ENCODE assay signal across 1 cellular context in the genomic region with DNA sequence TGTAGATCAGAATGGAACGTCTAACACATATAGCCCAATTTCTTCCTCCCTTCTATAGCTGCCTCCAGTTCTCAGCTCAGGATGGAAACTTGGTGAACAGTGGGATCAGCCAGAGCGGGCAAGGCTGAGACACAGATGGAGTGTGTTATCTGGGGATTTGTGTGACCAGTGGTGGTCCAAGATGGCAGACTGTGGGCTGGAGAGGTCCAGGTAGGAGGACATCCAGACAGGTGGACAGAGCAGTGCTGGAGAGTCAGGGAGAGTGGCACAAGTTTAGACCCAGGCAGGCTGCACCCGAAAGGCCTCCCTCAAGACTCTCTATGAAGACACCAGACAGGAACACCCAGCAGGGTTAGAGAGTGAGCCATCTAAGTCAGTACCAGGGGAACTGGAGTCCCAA.
TF ChIP-seq lines count a peak whose summit lies in the region.

No MANE protein-coding gene starts in this region.

TF ChIP-seq in H1, 55 proteins besides CTCF, POLR2A, EP300 and RAD21 (continued from another document):
- TF ChIP-seq, protein P1, sequence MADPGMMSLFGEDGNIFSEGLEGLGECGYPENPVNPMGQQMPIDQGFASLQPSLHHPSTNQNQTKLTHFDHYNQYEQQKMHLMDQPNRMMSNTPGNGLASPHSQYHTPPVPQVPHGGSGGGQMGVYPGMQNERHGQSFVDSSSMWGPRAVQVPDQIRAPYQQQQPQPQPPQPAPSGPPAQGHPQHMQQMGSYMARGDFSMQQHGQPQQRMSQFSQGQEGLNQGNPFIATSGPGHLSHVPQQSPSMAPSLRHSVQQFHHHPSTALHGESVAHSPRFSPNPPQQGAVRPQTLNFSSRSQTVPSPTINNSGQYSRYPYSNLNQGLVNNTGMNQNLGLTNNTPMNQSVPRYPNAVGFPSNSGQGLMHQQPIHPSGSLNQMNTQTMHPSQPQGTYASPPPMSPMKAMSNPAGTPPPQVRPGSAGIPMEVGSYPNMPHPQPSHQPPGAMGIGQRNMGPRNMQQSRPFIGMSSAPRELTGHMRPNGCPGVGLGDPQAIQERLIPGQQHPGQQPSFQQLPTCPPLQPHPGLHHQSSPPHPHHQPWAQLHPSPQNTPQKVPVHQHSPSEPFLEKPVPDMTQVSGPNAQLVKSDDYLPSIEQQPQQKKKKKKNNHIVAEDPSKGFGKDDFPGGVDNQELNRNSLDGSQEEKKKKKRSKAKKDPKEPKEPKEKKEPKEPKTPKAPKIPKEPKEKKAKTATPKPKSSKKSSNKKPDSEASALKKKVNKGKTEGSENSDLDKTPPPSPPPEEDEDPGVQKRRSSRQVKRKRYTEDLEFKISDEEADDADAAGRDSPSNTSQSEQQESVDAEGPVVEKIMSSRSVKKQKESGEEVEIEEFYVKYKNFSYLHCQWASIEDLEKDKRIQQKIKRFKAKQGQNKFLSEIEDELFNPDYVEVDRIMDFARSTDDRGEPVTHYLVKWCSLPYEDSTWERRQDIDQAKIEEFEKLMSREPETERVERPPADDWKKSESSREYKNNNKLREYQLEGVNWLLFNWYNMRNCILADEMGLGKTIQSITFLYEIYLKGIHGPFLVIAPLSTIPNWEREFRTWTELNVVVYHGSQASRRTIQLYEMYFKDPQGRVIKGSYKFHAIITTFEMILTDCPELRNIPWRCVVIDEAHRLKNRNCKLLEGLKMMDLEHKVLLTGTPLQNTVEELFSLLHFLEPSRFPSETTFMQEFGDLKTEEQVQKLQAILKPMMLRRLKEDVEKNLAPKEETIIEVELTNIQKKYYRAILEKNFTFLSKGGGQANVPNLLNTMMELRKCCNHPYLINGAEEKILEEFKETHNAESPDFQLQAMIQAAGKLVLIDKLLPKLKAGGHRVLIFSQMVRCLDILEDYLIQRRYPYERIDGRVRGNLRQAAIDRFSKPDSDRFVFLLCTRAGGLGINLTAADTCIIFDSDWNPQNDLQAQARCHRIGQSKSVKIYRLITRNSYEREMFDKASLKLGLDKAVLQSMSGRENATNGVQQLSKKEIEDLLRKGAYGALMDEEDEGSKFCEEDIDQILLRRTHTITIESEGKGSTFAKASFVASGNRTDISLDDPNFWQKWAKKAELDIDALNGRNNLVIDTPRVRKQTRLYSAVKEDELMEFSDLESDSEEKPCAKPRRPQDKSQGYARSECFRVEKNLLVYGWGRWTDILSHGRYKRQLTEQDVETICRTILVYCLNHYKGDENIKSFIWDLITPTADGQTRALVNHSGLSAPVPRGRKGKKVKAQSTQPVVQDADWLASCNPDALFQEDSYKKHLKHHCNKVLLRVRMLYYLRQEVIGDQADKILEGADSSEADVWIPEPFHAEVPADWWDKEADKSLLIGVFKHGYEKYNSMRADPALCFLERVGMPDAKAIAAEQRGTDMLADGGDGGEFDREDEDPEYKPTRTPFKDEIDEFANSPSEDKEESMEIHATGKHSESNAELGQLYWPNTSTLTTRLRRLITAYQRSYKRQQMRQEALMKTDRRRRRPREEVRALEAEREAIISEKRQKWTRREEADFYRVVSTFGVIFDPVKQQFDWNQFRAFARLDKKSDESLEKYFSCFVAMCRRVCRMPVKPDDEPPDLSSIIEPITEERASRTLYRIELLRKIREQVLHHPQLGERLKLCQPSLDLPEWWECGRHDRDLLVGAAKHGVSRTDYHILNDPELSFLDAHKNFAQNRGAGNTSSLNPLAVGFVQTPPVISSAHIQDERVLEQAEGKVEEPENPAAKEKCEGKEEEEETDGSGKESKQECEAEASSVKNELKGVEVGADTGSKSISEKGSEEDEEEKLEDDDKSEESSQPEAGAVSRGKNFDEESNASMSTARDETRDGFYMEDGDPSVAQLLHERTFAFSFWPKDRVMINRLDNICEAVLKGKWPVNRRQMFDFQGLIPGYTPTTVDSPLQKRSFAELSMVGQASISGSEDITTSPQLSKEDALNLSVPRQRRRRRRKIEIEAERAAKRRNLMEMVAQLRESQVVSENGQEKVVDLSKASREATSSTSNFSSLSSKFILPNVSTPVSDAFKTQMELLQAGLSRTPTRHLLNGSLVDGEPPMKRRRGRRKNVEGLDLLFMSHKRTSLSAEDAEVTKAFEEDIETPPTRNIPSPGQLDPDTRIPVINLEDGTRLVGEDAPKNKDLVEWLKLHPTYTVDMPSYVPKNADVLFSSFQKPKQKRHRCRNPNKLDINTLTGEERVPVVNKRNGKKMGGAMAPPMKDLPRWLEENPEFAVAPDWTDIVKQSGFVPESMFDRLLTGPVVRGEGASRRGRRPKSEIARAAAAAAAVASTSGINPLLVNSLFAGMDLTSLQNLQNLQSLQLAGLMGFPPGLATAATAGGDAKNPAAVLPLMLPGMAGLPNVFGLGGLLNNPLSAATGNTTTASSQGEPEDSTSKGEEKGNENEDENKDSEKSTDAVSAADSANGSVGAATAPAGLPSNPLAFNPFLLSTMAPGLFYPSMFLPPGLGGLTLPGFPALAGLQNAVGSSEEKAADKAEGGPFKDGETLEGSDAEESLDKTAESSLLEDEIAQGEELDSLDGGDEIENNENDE (IDR thresholded peaks at IDR 0.05; ENCODE audit: insufficient replicate concordance, low read length), result no peak
- TF ChIP-seq SP4 (IDR thresholded peaks at IDR 0.05; ENCODE audit: low read length), result no peak
- TF ChIP-seq JUN (IDR thresholded peaks at IDR 0.05; ENCODE audit: low read depth, low read length), result no peak
- no peak for TF ChIP-seq MAFK (IDR thresholded peaks at IDR 0.05; ENCODE audit: low read depth, low read length)
- no peak for TF ChIP-seq PHF8 (conservative IDR thresholded peaks at IDR 0.05; ENCODE audit: low read depth, low read length)
- no peak for TF ChIP-seq CEBPB (IDR thresholded peaks at IDR 0.05; ENCODE audit: low read depth, low read length)
- TF ChIP-seq RFX5 (IDR thresholded peaks at IDR 0.05; ENCODE audit: borderline replicate concordance, low read depth, low read length), result no peak
